ENCODE assay signal across 20 cellular contexts in genomic region chr1:202621446-202621845, GRCh38.
DNase-seq lines count a peak whose midpoint lies in the region; ATAC-seq and TF ChIP-seq lines count a peak whose summit lies in the region.
"Had no signal": no experiment of that assay in that cellular context is flagged by ENCODE, and none has a peak within 500 bp of the region (broad histone marks: within the 10 kb centered on the region; RNA-seq: fewer than 3 reads in every experiment).

No MANE protein-coding gene starts in this region.

- TF ChIP-seq CTCF in right atrium auricular region (IDR thresholded peaks at IDR 0.05), result no peak
- no peak for TF ChIP-seq CTCF in neural progenitor cell (IDR thresholded peaks at IDR 0.05)

- peaks cover 7% of the 10 kb centered on the region for H3K27me3 Mint-ChIP-seq in neural progenitor cell (ENCODE audit: insufficient read depth, low read depth)
- H3K27me3 Mint-ChIP-seq in activated T-helper 2 cell treated with anti-CD3 and anti-CD28 coated beads, Interferon-gamma antibody, Interleukin-2, Interleukin-4, amounts not matched to agents 10 μg/mL and 5 μg/mL and 100 μg/mL, durations not matched to agents 14 hours and 24 hours and 36 hours (ENCODE audit: low read depth), result peaks cover 18% of the 10 kb centered on the region
- H3K27me3 Mint-ChIP-seq: CD4-positive, CD25-positive, alpha-beta regulatory T cell had no signal

- H3K79me2 ChIP-seq in neural progenitor cell (ENCODE audit: low read depth), result no peaks in the 10 kb centered on the region

- H2AFZ ChIP-seq in neural progenitor cell (replicated peaks), result no peak overlapping the region

- H3K9me3 Mint-ChIP-seq in neural progenitor cell, result no peaks in the 10 kb centered on the region
- H3K9me3 Mint-ChIP-seq in activated T-helper 2 cell treated with anti-CD3 and anti-CD28 coated beads, Interferon-gamma antibody, Interleukin-2, Interleukin-4, amounts not matched to agents 10 μg/mL and 5 μg/mL and 100 μg/mL, durations not matched to agents 14 hours and 24 hours and 36 hours, result no peaks in the 10 kb centered on the region
- H3K9me3 Mint-ChIP-seq: CD8-positive, alpha-beta T cell; HFFc6 had no signal

- peak; percentile 4 for DNase-seq in activated CD4-positive, CD25-positive, alpha-beta regulatory T cell treated with anti-CD3 and anti-CD28 coated beads, Interleukin-2, amount 50 U/mL, for 72 hours
- DNase-seq in cardiac septum (ENCODE audit: low spot score) (peak; percentile 43), right atrium auricular region (ENCODE audit: low spot score) (no peak), neural progenitor cell (ENCODE audit: low spot score) (no peak), SHP77 treated with DMSO at 0.1 percent for 48 hours (lab: John Stamatoyannopoulos, UW) (no peak)
- no peak for DNase-seq in activated T-helper 2 cell treated with anti-CD3 and anti-CD28 coated beads, Interferon-gamma antibody, Interleukin-2, Interleukin-4, amounts not matched to agents 10 μg/mL and 5 μg/mL and 100 μg/mL, durations not matched to agents 14 hours and 24 hours and 36 hours (ENCODE audit: low spot score)
- no peak for DNase-seq in activated CD4-positive, alpha-beta T cell treated with anti-CD3 and anti-CD28 coated beads, Interleukin-2, amount 50 U/mL, for 1 hour
- DNase-seq: Caco-2; CD4-positive, CD25-positive, alpha-beta regulatory T cell; CD8-positive, alpha-beta T cell; DMS153; DND-41; GOT3; HFFc6 had no signal

- H3K9me3 ChIP-seq in right atrium auricular region, result no peaks in the 10 kb centered on the region
- no peaks in the 10 kb centered on the region for H3K9me3 ChIP-seq in neural progenitor cell (ENCODE audit: low read depth)
- H3K9me3 ChIP-seq: BLaER1, Caco-2, HAP-1 had no signal

- H3K36me3 Mint-ChIP-seq in neural progenitor cell, result no peaks in the 10 kb centered on the region
- no peaks in the 10 kb centered on the region for H3K36me3 Mint-ChIP-seq in activated T-helper 2 cell treated with anti-CD3 and anti-CD28 coated beads, Interferon-gamma antibody, Interleukin-2, Interleukin-4, amounts not matched to agents 10 μg/mL and 5 μg/mL and 100 μg/mL, durations not matched to agents 14 hours and 24 hours and 36 hours (ENCODE audit: low read depth)
- H3K36me3 Mint-ChIP-seq: CD8-positive, alpha-beta T cell had no signal

- no peaks in the 10 kb centered on the region for H3K27me3 ChIP-seq in right atrium auricular region
- no peaks in the 10 kb centered on the region for H3K27me3 ChIP-seq in neural progenitor cell
- H3K27me3 ChIP-seq: BLaER1 had no signal

- ATAC-seq in activated CD4-positive, CD25-positive, alpha-beta regulatory T cell treated with anti-CD3 and anti-CD28 coated beads, Interleukin-2, amount 50 U/mL, for 24 hours, result no peak
- ATAC-seq: CD8-positive, alpha-beta T cell had no signal

- peaks cover 24% of the 10 kb centered on the region for H3K4me1 Mint-ChIP-seq in neural progenitor cell
- H3K4me1 Mint-ChIP-seq in activated T-helper 2 cell treated with anti-CD3 and anti-CD28 coated beads, Interferon-gamma antibody, Interleukin-2, Interleukin-4, amounts not matched to agents 10 μg/mL and 5 μg/mL and 100 μg/mL, durations not matched to agents 14 hours and 24 hours and 36 hours (ENCODE audit: low read depth), result peaks cover 4% of the 10 kb centered on the region

- H3K4me1 ChIP-seq in right atrium auricular region (peaks cover 0 to 44% of the 10 kb centered on the region in 2 donors), neural progenitor cell (peaks cover 12% of the 10 kb centered on the region)
- H3K4me1 ChIP-seq: Caco-2, HAP-1 had no signal

- peak overlapping the region; percentile 38 for H3K27ac Mint-ChIP-seq in neural progenitor cell
- no peak overlapping the region for H3K27ac Mint-ChIP-seq in activated T-helper 2 cell treated with anti-CD3 and anti-CD28 coated beads, Interferon-gamma antibody, Interleukin-2, Interleukin-4, amounts not matched to agents 10 μg/mL and 5 μg/mL and 100 μg/mL, durations not matched to agents 14 hours and 24 hours and 36 hours
- H3K27ac Mint-ChIP-seq: B cell; CD8-positive, alpha-beta T cell; HFFc6 had no signal

- H3K9ac ChIP-seq in neural progenitor cell, result no peak overlapping the region
- H3K9ac ChIP-seq: BLaER1 had no signal

- H3K27ac ChIP-seq in right atrium auricular region (no peak overlapping the region), neural progenitor cell (no peak overlapping the region)
- H3K27ac ChIP-seq: 22Rv1, BLaER1, C4-2B had no signal

- no peaks in the 10 kb centered on the region for H4K20me1 ChIP-seq in neural progenitor cell (ENCODE audit: low read depth)

- no peak overlapping the region for H3K4me3 Mint-ChIP-seq in neural progenitor cell
- no peak overlapping the region for H3K4me3 Mint-ChIP-seq in activated T-helper 2 cell treated with anti-CD3 and anti-CD28 coated beads, Interferon-gamma antibody, Interleukin-2, Interleukin-4, amounts not matched to agents 10 μg/mL and 5 μg/mL and 100 μg/mL, durations not matched to agents 14 hours and 24 hours and 36 hours (ENCODE audit: low read depth)
- H3K4me3 Mint-ChIP-seq: B cell; CD4-positive, CD25-positive, alpha-beta regulatory T cell; CD8-positive, alpha-beta T cell; HFFc6 had no signal

- intact Hi-C loops in cardiac septum (cut with DNase I), result no loop called here
- intact Hi-C loops in activated T-helper 2 cell treated with anti-CD3 and anti-CD28 coated beads, Interferon-gamma antibody, Interleukin-2, Interleukin-4, amounts not matched to agents 10 μg/mL and 5 μg/mL and 100 μg/mL, durations not matched to agents 14 hours and 24 hours and 36 hours (cut with micrococcal nuclease), result no loop called here

- H3K36me3 ChIP-seq in right atrium auricular region (no peaks in the 10 kb centered on the region), neural progenitor cell (no peaks in the 10 kb centered on the region)
- H3K36me3 ChIP-seq: BLaER1, HAP-1 had no signal

- H3K4me2 ChIP-seq in neural progenitor cell, result no peak overlapping the region
- H3K4me2 ChIP-seq: BLaER1 had no signal

- H3F3A ChIP-seq in neural progenitor cell (ENCODE audit: low read depth), result peaks cover 10% of the 10 kb centered on the region

- no peak overlapping the region for H3K4me3 ChIP-seq in right atrium auricular region
- H3K4me3 ChIP-seq in neural progenitor cell, result no peak overlapping the region
- H3K4me3 ChIP-seq: BLaER1, HAP-1 had no signal

Comparison
In these comparisons a context has a peak if more than half of its experiments do, and no peak if none do; other contexts are left out.
1. DNase-seq: peak in activated CD4-positive, CD25-positive, alpha-beta regulatory T cell treated with anti-CD3 and anti-CD28 coated beads, Interleukin-2, amount 50 U/mL, for 72 hours (single experiment) and cardiac septum (single experiment); none in right atrium auricular region (single experiment), neural progenitor cell (single experiment), SHP77 treated with DMSO at 0.1 percent for 48 hours (single experiment), activated T-helper 2 cell treated with anti-CD3 and anti-CD28 coated beads, Interferon-gamma antibody, Interleukin-2, Interleukin-4, amounts not matched to agents 10 μg/mL and 5 μg/mL and 100 μg/mL, durations not matched to agents 14 hours and 24 hours and 36 hours (single experiment) and activated CD4-positive, alpha-beta T cell treated with anti-CD3 and anti-CD28 coated beads, Interleukin-2, amount 50 U/mL, for 1 hour (single experiment).